ENCODE assay signal across 27 cellular contexts in genomic region chr7:83708531-83708930, GRCh38. TPM values are rescaled to one million over a fixed set of nuclear protein-coding genes. Genes with fewer than 3 reads are reported as not detected.
DNase-seq lines count a peak whose midpoint lies in the region; ATAC-seq, FAIRE-seq and TF ChIP-seq lines count a peak whose summit lies in the region.
"Had no signal": no experiment of that assay in that cellular context is flagged by ENCODE, and none has a peak within 500 bp of the region (broad histone marks: within the 10 kb centered on the region; RNA-seq: fewer than 3 reads in every experiment).

No MANE protein-coding gene starts in this region.

- H3K27ac ChIP-seq in A549, result no peak overlapping the region
- no peak overlapping the region for H3K27ac ChIP-seq in GM23338 (ENCODE audit: low read depth)
- H3K27ac ChIP-seq: BLaER1, GM23248, SJSA1 had no signal

- no peak for TF ChIP-seq CTCF in A549 (IDR thresholded peaks at IDR 0.05)
- no peak for TF ChIP-seq CTCF in GM23338 (conservative IDR thresholded peaks at IDR 0.05; ENCODE audit: low read depth in 2 of 2)

- no peaks in the 10 kb centered on the region for H4K20me1 ChIP-seq in GM23338 (replicated peaks; ENCODE audit: insufficient read depth)
- H4K20me1 ChIP-seq: BLaER1 had no signal

- H3K4me3 ChIP-seq in A549 (no peak overlapping the region), GM23338 (no peak overlapping the region), iPS-18c (ENCODE audit: insufficient read depth, low read depth, low read length) (peak overlapping the region; percentile 30; the same call in 1 of the 2 replicates)
- H3K4me3 ChIP-seq: BLaER1, GM23248, K562, SJSA1 had no signal

- no peaks in the 10 kb centered on the region for H3K27me3 ChIP-seq in GM23338 (ENCODE audit: insufficient read depth)
- H3K27me3 ChIP-seq: BLaER1, SJSA1 had no signal

- FAIRE-seq in A549 (lab: Jason Lieb, UNC) (no peak), GM12892 (lab: Jason Lieb, UNC) (no peak)
- FAIRE-seq: GM18507, GM19239, HTR-8/SVneo, K562 had no signal

- DNase-seq in A549 (ENCODE audit: low read depth in 1 of 2, low spot score in 1 of 2), result no peak
- no peak for DNase-seq in GM23338 (ENCODE audit: low spot score)
- no peak for DNase-seq in NCI-H1105 (lab: John Stamatoyannopoulos, UW)
- no peak for DNase-seq in AG08396 (ENCODE audit: low spot score)
- DNase-seq in GM12892 (ENCODE audit: insufficient read length), result no peak
- DNase-seq: 8988T; CD4-positive, CD25-positive, alpha-beta regulatory T cell; DMS153; DND-41; GM23248; H9; NCI-H2029; NCI-H446 treated with DMSO at 0.1 percent for 48 hours; NCI-H526; NCI-H82; NK-92 treated with Interleukin-12 subunit alpha and Interleukin-12 subunit beta, amount 100 ng/mL, for 24 hours; Right ventricle myocardium superior; RPMI8226 had no signal

- H3K4me1 ChIP-seq in A549 (no peaks in the 10 kb centered on the region), GM23338 (ENCODE audit: insufficient read depth) (no peaks in the 10 kb centered on the region)
- H3K4me1 ChIP-seq: BLaER1, SJSA1 had no signal

- H3K27ac Mint-ChIP-seq in GM23338, result no peak overlapping the region
- H3K27ac Mint-ChIP-seq: CD4-positive, CD25-positive, alpha-beta regulatory T cell; H9 had no signal

- WGBS in A549 (ENCODE audit: missing lambda C conversion rate), result 29% methylated on average over 3 of the region's 3 CpGs

- CTCF ChIA-PET in A549 (lab: Yijun Ruan, JAX), result no interaction called here

- 0 out of 2 replicates have a peak overlapping the region, but pooled peaks have one; percentile 3 for H2AFZ ChIP-seq in GM23338
- H2AFZ ChIP-seq: GM23248 had no signal

- peaks cover 26% of the 10 kb centered on the region; the same call in 2 of the 3 replicates for H3K36me3 Mint-ChIP-seq in GM23338 (ENCODE audit: low read depth)
- H3K36me3 Mint-ChIP-seq: CD4-positive, CD25-positive, alpha-beta regulatory T cell had no signal

- TF ChIP-seq EP300 in A549 (IDR thresholded peaks at IDR 0.05), result no peak

- peaks cover 38% of the 10 kb centered on the region for H3K9me3 Mint-ChIP-seq in GM23338

- H3K4me2 ChIP-seq in A549 (no peak overlapping the region), GM23338 (no peak overlapping the region)
- H3K4me2 ChIP-seq: BLaER1 had no signal

- ATAC-seq in A549 (no peak), GM23338 (no peak), HG03432 (IDR thresholded peaks at IDR 0.05; ENCODE audit: unreplicated experiment) (peak; percentile 66), GM19467 (IDR thresholded peaks at IDR 0.05; ENCODE audit: unreplicated experiment) (no peak)
- ATAC-seq: K562 had no signal

- no peaks in the 10 kb centered on the region for H3K79me2 ChIP-seq in GM23338 (replicated peaks; ENCODE audit: insufficient read depth)

- no peaks in the 10 kb centered on the region for H3K36me3 ChIP-seq in GM23338 (ENCODE audit: insufficient read depth)
- H3K36me3 ChIP-seq: BLaER1, SJSA1 had no signal

- TF ChIP-seq POLR2A in A549 (IDR thresholded peaks at IDR 0.05; ENCODE audit: low read length) (no peak), GM12892 (IDR thresholded peaks at IDR 0.05; ENCODE audit: low read depth, low read length) (no peak)

- POLR2A ChIA-PET in A549 (lab: Yijun Ruan, JAX), result no interaction called here

- H3K4me1 Mint-ChIP-seq in GM23338, result no peaks in the 10 kb centered on the region
- H3K4me1 Mint-ChIP-seq: CD4-positive, CD25-positive, alpha-beta regulatory T cell had no signal

- H3K27me3 Mint-ChIP-seq in GM23338 (ENCODE audit: insufficient read depth, low read depth, poor library complexity), result no peaks in the 10 kb centered on the region
- H3K27me3 Mint-ChIP-seq: CD4-positive, CD25-positive, alpha-beta regulatory T cell had no signal

- H3K4me3 Mint-ChIP-seq in GM23338, result no peak overlapping the region
- H3K4me3 Mint-ChIP-seq: CD4-positive, CD25-positive, alpha-beta regulatory T cell; H9 had no signal

- no peak for TF ChIP-seq RAD21 in A549 (conservative IDR thresholded peaks at IDR 0.05 in 1 of 2, IDR thresholded peaks at IDR 0.05 in 1 of 2)

- H3F3A ChIP-seq in GM23338 (replicated peaks; ENCODE audit: low read depth), result no peaks in the 10 kb centered on the region

- H3K9me3 ChIP-seq in A549, result no peaks in the 10 kb centered on the region
- peaks cover 3% of the 10 kb centered on the region for H3K9me3 ChIP-seq in iPS-18c (ENCODE audit: control insufficient read depth, insufficient read depth, low read length)
- H3K9me3 ChIP-seq: SJSA1 had no signal

- no peaks in the 10 kb centered on the region for H3K9me2 ChIP-seq in GM23338 (ENCODE audit: insufficient read depth)

TF ChIP-seq in A549, 52 proteins besides CTCF, POLR2A, EP300 and RAD21:
- TF ChIP-seq ZFP36 (IDR thresholded peaks at IDR 0.05; ENCODE audit: borderline replicate concordance, partially characterized antibody) (peak; percentile 44), EHMT2 (IDR thresholded peaks at IDR 0.05; ENCODE audit: low read depth) (no peak)

TF ChIP-seq in GM23338, 12 proteins besides CTCF, POLR2A, EP300 and RAD21 (continues in another document):
- TF ChIP-seq POLR2AphosphoS5 (IDR thresholded peaks at IDR 0.05; ENCODE audit: low read depth) (no peak), ETS1 (IDR thresholded peaks at IDR 0.05) (no peak), EZH2phosphoT487 (IDR thresholded peaks at IDR 0.05; ENCODE audit: unreplicated experiment) (no peak), ZNF114 (CRISPR knock-in tag; IDR thresholded peaks at IDR 0.05) (no peak), NANOG (IDR thresholded peaks at IDR 0.05; ENCODE audit: borderline replicate concordance) (no peak), CREB1 (CRISPR knock-in tag; IDR thresholded peaks at IDR 0.05; ENCODE audit: low read depth) (no peak), EZH2 (IDR thresholded peaks at IDR 0.05; ENCODE audit: low read depth, unreplicated experiment) (no peak)

RNA-seq across cellular contexts. Expression of gene SEMA3E, which starts 59.6 kb away (rescaled TPM):
- 2.3 and 2.5 TPM in 2 replicates for polyA plus RNA-seq in A549 (2011; rRNA removed)
- 0.46 and 1.00 TPM in 2 replicates for polyA plus RNA-seq in A549 (2012; cell fraction: cytosol; rRNA removed)
- 0.86 and 0.98 TPM in 2 replicates for polyA plus RNA-seq in A549 (2012; cell fraction: nucleus; rRNA removed)
- 1.2 to 1.7 TPM (median 1.4 TPM) in 3 replicates for polyA plus RNA-seq in A549 (2017; fragmentation: RNase III; extraction: RNeasy Plus Mini Kit Qiagen cat#74134 plus additional on column Dnase treatment)
- polyA minus RNA-seq in A549 (2011; rRNA and poly(A)+ RNA removed), result 5.2 and 12.6 TPM in 2 replicates
- 5.4 and 12.4 TPM in 2 replicates for total RNA-seq in GM23338 (2014; rRNA removed; shearing (Covaris generic))
- 15.4 and 15.7 TPM in 2 replicates for polyA plus RNA-seq in GM23338 (2016; fragmentation: Nextera tagmentation; extraction: Ambion mirVana)
- not detected for polyA plus RNA-seq in GM12892 (2012; ENCODE audit: missing spikeins)
- total RNA-seq: CD4-positive, CD25-positive, alpha-beta regulatory T cell had no signal
- polyA plus RNA-seq: CD4-positive, CD25-positive, alpha-beta regulatory T cell had no signal
